Comparison of ENCODE assay signal across 8 cellular contexts in genomic region chr20:31547017-31547675, GRCh38. TPM values are rescaled to one million over a fixed set of nuclear protein-coding genes. Genes with fewer than 3 reads are reported as not detected.
DNase-seq lines count a peak whose midpoint lies in the region; ATAC-seq, FAIRE-seq and TF ChIP-seq lines count a peak whose summit lies in the region.

No MANE protein-coding gene starts in this region.

- peak overlapping the region; percentile 66 to 72 (median 68) for H3K4me3 ChIP-seq in HepG2 (replicated peaks in 1 of 3; ENCODE audit: insufficient read depth in 1 of 3, low read depth in 2 of 3, low read length in 3 of 3)

- intact Hi-C loops in HepG2 (cut with micrococcal nuclease; ENCODE audit: unreplicated experiment): loop anchor here (1.0 kb wide), 1 partner anchor 30 kb away; no protein-coding TSS in a partner anchor

- H3K9me3 Mint-ChIP-seq in activated CD4-positive, alpha-beta T cell treated with anti-CD3 and anti-CD28 coated beads, Interleukin-2, amount 10 ng/mL, durations not matched to agents 7 days and 5 days: no peaks in the 10 kb centered on the region

- no peak for TF ChIP-seq CTCF in 22Rv1 (IDR thresholded peaks at IDR 0.05)
- TF ChIP-seq CTCF in HepG2 (CRISPR knock-in tag; IDR thresholded peaks at IDR 0.05): peak; percentile 35

- peak overlapping the region; percentile 83 for H3K4me3 Mint-ChIP-seq in activated CD4-positive, alpha-beta T cell treated with anti-CD3 and anti-CD28 coated beads, Interleukin-2, amount 10 ng/mL, durations not matched to agents 7 days and 5 days

- TF ChIP-seq POLR2A in HepG2 (IDR thresholded peaks at IDR 0.05; ENCODE audit: insufficient read depth in 1 of 2, low read depth in 2 of 2, low read length in 2 of 2): peak; percentile 78 to 89

- no peaks in the 10 kb centered on the region for H3K27me3 Mint-ChIP-seq in activated CD4-positive, alpha-beta T cell treated with anti-CD3 and anti-CD28 coated beads, Interleukin-2, amount 10 ng/mL, durations not matched to agents 7 days and 5 days

- peak overlapping the region; percentile 88 for H3K27ac ChIP-seq in 22Rv1
- peak overlapping the region; percentile 92 for H3K27ac ChIP-seq in HepG2 (ENCODE audit: extremely low read length, insufficient read depth, low read length)

- peaks cover 63% of the 10 kb centered on the region for H3K36me3 Mint-ChIP-seq in activated CD4-positive, alpha-beta T cell treated with anti-CD3 and anti-CD28 coated beads, Interleukin-2, amount 10 ng/mL, durations not matched to agents 7 days and 5 days (ENCODE audit: low read depth)

- DNase-seq in NCI-H460 (ENCODE audit: extremely low read depth, low read depth) (peak; percentile 88), dermis blood vessel endothelial cell (peak; percentile 92), HepG2 (ENCODE audit: low spot score) (peak; percentile 88)
- peak; percentile 85 for DNase-seq in activated CD4-positive, alpha-beta T cell treated with anti-CD3 and anti-CD28 coated beads, Interleukin-2, amount 10 ng/mL, durations not matched to agents 7 days and 5 days
- DNase-seq in stimulated activated CD4-positive, alpha-beta T cell treated with anti-CD3 and anti-CD28 coated beads, Interleukin-2, amount 100 ng/mL, for 48 hours: peak; percentile 65 to 69

- H3K36me3 ChIP-seq in HepG2 (replicated peaks in 1 of 2; ENCODE audit: control insufficient read depth in 1 of 2, insufficient read depth in 2 of 2, low read length in 2 of 2): peaks cover 51 to 82% of the 10 kb centered on the region in 2 experiments

- H3K9me3 ChIP-seq in HepG2 (ENCODE audit: low read length): no peaks in the 10 kb centered on the region

- H3K79me2 ChIP-seq in HepG2 (ENCODE audit: insufficient read depth, low read length): peaks cover 19% of the 10 kb centered on the region

- H4K20me1 ChIP-seq in HepG2 (ENCODE audit: insufficient read depth, low read length): no peaks in the 10 kb centered on the region

- peak overlapping the region; percentile 34 for H2AFZ ChIP-seq in HepG2 (ENCODE audit: low read length)

- WGBS in HepG2 (ENCODE audit: low lambda C conversion rate): 70% methylated on average over 36 of the region's 36 CpGs

- peak overlapping the region; percentile 93 for H3K27ac Mint-ChIP-seq in activated CD4-positive, alpha-beta T cell treated with anti-CD3 and anti-CD28 coated beads, Interleukin-2, amount 10 ng/mL, durations not matched to agents 7 days and 5 days

- in situ Hi-C loops in HepG2 (cut with HindIII; ENCODE audit: extremely low pct_ligation_motif_present, low pct_unique_long_range_greater_than_20kb): no loop called here

- peak overlapping the region; percentile 69 for H3K4me2 ChIP-seq in HepG2 (ENCODE audit: low read depth, low read length)

- no TSS peak for BruUV-seq in HepG2 (replicated peaks; lab: Mats Ljungman, UMichigan)

- POLR2A ChIA-PET in activated CD4-positive, alpha-beta T cell treated with anti-CD3 and anti-CD28 coated beads, Interleukin-2, amount 10 ng/mL, durations not matched to agents 7 days and 5 days (lab: Charles Lee): no interaction called here
- POLR2A ChIA-PET in HepG2 (lab: Yijun Ruan, JAX): interaction anchor here (0.6 to 2.6 kb wide), 20 partner anchors 8 to 150 kb away, joined by 3 to 12 read pairs (median 5); partner anchors contain the start of gene ID1

- H3K4me1 Mint-ChIP-seq in activated CD4-positive, alpha-beta T cell treated with anti-CD3 and anti-CD28 coated beads, Interleukin-2, amount 10 ng/mL, durations not matched to agents 7 days and 5 days: peaks cover 32% of the 10 kb centered on the region

- TF ChIP-seq EP300 in HepG2 (IDR thresholded peaks at IDR 0.05; ENCODE audit: low read depth in 2 of 2, low read length in 2 of 2): no peak
- no peak for TF ChIP-seq EP300 in HepG2 (CRISPR knock-in tag; IDR thresholded peaks at IDR 0.05; ENCODE audit: borderline replicate concordance)

- H3K9ac ChIP-seq in HepG2 (ENCODE audit: insufficient read depth, low read depth, low read length): peak overlapping the region; percentile 89

- peak; percentile 77 for FAIRE-seq in HepG2 (lab: Jason Lieb, UNC)

- no peaks in the 10 kb centered on the region for H3K27me3 ChIP-seq in HepG2 (ENCODE audit: control insufficient read depth in 1 of 2, insufficient read depth in 2 of 2, low read length in 2 of 2)

- CTCF ChIA-PET in activated CD4-positive, alpha-beta T cell treated with anti-CD3 and anti-CD28 coated beads, Interleukin-2, amount 10 ng/mL, durations not matched to agents 7 days and 5 days (lab: Charles Lee): interaction anchor here (0.6 to 18.6 kb wide), 3 partner anchors 12 to 63 kb away, joined by 3 to 282 read pairs (median 3); no protein-coding TSS in a partner anchor
- CTCF ChIA-PET in HepG2 (lab: Yijun Ruan, JAX; ENCODE audit: low intra/inter-chr PET ratio, low total read pairs): no interaction called here

- ATAC-seq in GM18517 (IDR thresholded peaks at IDR 0.05; ENCODE audit: unreplicated experiment) (peak; percentile 60), HG03066 (IDR thresholded peaks at IDR 0.05; ENCODE audit: low read depth, unreplicated experiment) (peak; percentile 69), HepG2 (peak; percentile 79)

- peak; percentile 37; the same call in 1 of the 2 replicates for TF ChIP-seq RAD21 in HepG2 (CRISPR knock-in tag; IDR thresholded peaks at IDR 0.05)

- H3K4me1 ChIP-seq in HepG2 (ENCODE audit: insufficient read depth, low read length): peaks cover 26% of the 10 kb centered on the region

TF ChIP-seq in HepG2, 621 proteins besides CTCF, POLR2A, EP300 and RAD21 (continues in another document):
- TF ChIP-seq KDM5A (IDR thresholded peaks at IDR 0.05; ENCODE audit: borderline replicate concordance, low read length) (peak; percentile 88), JUND (CRISPR knock-in tag; IDR thresholded peaks at IDR 0.05) (peak; percentile 73; the same call in 1 of the 2 replicates), RXRA (CRISPR knock-in tag; IDR thresholded peaks at IDR 0.05) (peak; percentile 60)

RNA-seq across cellular contexts. Expression of gene HM13, which starts 32.9 kb away (rescaled TPM):
- total RNA-seq in NCI-H460 (2014; rRNA removed; shearing (Covaris generic)): 85.3 and 97.3 TPM in 2 replicates
- 111 and 116 TPM in 2 replicates for polyA plus RNA-seq in NCI-H460 (2014; cell fraction: nucleus; rRNA removed)
- 100 to 1,000 TPM; 137 to 146 TPM for total RNA-seq in activated CD4-positive, alpha-beta T cell treated with anti-CD3 and anti-CD28 coated beads, Interleukin-2, amount 10 ng/mL, durations not matched to agents 7 days and 5 days
- total RNA-seq in dermis blood vessel endothelial cell (44.9 and 74.1 TPM in 2 replicates), HepG2 (2016; rRNA removed; fragmentation: Illumina TruSeq; extraction: Trizol) (68.4 and 118 TPM in 2 replicates)
- total RNA-seq in HepG2 (2016; cell fraction: cytosol; rRNA removed; fragmentation: Illumina TruSeq; extraction: Trizol; ENCODE audit: low read depth): 46.8 and 55.9 TPM in 2 replicates
- total RNA-seq in HepG2 (2016; cell fraction: insoluble cytoplasmic fraction; rRNA removed; fragmentation: Illumina TruSeq; extraction: Trizol): 71.4 and 118 TPM in 2 replicates
- 73.9 and 80.7 TPM in 2 replicates for total RNA-seq in HepG2 (2016; cell fraction: membrane; rRNA removed; fragmentation: Illumina TruSeq; extraction: Trizol)
- 165 and 184 TPM in 2 replicates for total RNA-seq in HepG2 (2016; cell fraction: nucleus; rRNA removed; fragmentation: Illumina TruSeq; extraction: Trizol)
- 243 and 287 TPM in 2 replicates for polyA plus RNA-seq in HepG2 (2011; rRNA removed)
- polyA plus RNA-seq in HepG2 (2011; cell fraction: cytosol; rRNA removed): 198 and 200 TPM in 2 replicates
- 203 and 206 TPM in 2 replicates for polyA plus RNA-seq in HepG2 (2011; cell fraction: nucleus; rRNA removed)
- polyA plus RNA-seq in HepG2 (2012): 156 and 233 TPM in 2 replicates
- polyA plus RNA-seq in HepG2 (2016; cell fraction: cytosol; fragmentation: Illumina TruSeq; extraction: Trizol; ENCODE audit: low read depth): 90.6 and 110 TPM in 2 replicates
- 129 and 148 TPM in 2 replicates for polyA plus RNA-seq in HepG2 (2016; cell fraction: insoluble cytoplasmic fraction; fragmentation: Illumina TruSeq; extraction: Trizol; ENCODE audit: low read depth)
- polyA plus RNA-seq in HepG2 (2016; cell fraction: membrane; fragmentation: Illumina TruSeq; extraction: Trizol; ENCODE audit: low read depth): 108 and 120 TPM in 2 replicates
- polyA plus RNA-seq in HepG2 (2016; cell fraction: nucleus; fragmentation: Illumina TruSeq; extraction: Trizol; ENCODE audit: insufficient read depth, low read depth): 374 and 382 TPM in 2 replicates
- 365 and 413 TPM in 2 replicates for polyA minus RNA-seq in HepG2 (2011; rRNA and poly(A)+ RNA removed; ENCODE audit: low replicate concordance)
- polyA minus RNA-seq in HepG2 (2011; cell fraction: cytosol; rRNA and poly(A)+ RNA removed): 123 and 142 TPM in 2 replicates
- 195 and 210 TPM in 2 replicates for polyA minus RNA-seq in HepG2 (2011; cell fraction: nucleus; rRNA and poly(A)+ RNA removed)

RNA-seq across cellular contexts. Expression of gene ID1, which starts 57.9 kb away (rescaled TPM):
- 125 and 149 TPM in 2 replicates for total RNA-seq in NCI-H460 (2014; rRNA removed; shearing (Covaris generic))
- polyA plus RNA-seq in NCI-H460 (2014; cell fraction: nucleus; rRNA removed): 611 and 614 TPM in 2 replicates
- 1 to 10 TPM in 1 of 2 experiments, under 1 TPM in 1; 0.85 to 1.4 TPM for total RNA-seq in activated CD4-positive, alpha-beta T cell treated with anti-CD3 and anti-CD28 coated beads, Interleukin-2, amount 10 ng/mL, durations not matched to agents 7 days and 5 days
- total RNA-seq in dermis blood vessel endothelial cell: 768 and 1,287 TPM in 2 replicates
- 315 and 419 TPM in 2 replicates for total RNA-seq in HepG2 (2016; rRNA removed; fragmentation: Illumina TruSeq; extraction: Trizol)
- total RNA-seq in HepG2 (2016; cell fraction: cytosol; rRNA removed; fragmentation: Illumina TruSeq; extraction: Trizol; ENCODE audit: low read depth): 421 and 422 TPM in 2 replicates
- 297 and 421 TPM in 2 replicates for total RNA-seq in HepG2 (2016; cell fraction: insoluble cytoplasmic fraction; rRNA removed; fragmentation: Illumina TruSeq; extraction: Trizol)
- total RNA-seq in HepG2 (2016; cell fraction: membrane; rRNA removed; fragmentation: Illumina TruSeq; extraction: Trizol): 329 and 339 TPM in 2 replicates
- total RNA-seq in HepG2 (2016; cell fraction: nucleus; rRNA removed; fragmentation: Illumina TruSeq; extraction: Trizol): 273 and 295 TPM in 2 replicates
- 258 and 320 TPM in 2 replicates for polyA plus RNA-seq in HepG2 (2011; rRNA removed)
- polyA plus RNA-seq in HepG2 (2011; cell fraction: cytosol; rRNA removed): 494 and 1,223 TPM in 2 replicates
- 541 and 1,398 TPM in 2 replicates for polyA plus RNA-seq in HepG2 (2011; cell fraction: nucleus; rRNA removed)
- 119 and 147 TPM in 2 replicates for polyA plus RNA-seq in HepG2 (2012)
- polyA plus RNA-seq in HepG2 (2016; cell fraction: cytosol; fragmentation: Illumina TruSeq; extraction: Trizol; ENCODE audit: low read depth): 99.0 and 102 TPM in 2 replicates
- 273 and 282 TPM in 2 replicates for polyA plus RNA-seq in HepG2 (2016; cell fraction: insoluble cytoplasmic fraction; fragmentation: Illumina TruSeq; extraction: Trizol; ENCODE audit: low read depth)
- 104 TPM in 2 replicates for polyA plus RNA-seq in HepG2 (2016; cell fraction: membrane; fragmentation: Illumina TruSeq; extraction: Trizol; ENCODE audit: low read depth)
- 496 and 499 TPM in 2 replicates for polyA plus RNA-seq in HepG2 (2016; cell fraction: nucleus; fragmentation: Illumina TruSeq; extraction: Trizol; ENCODE audit: insufficient read depth, low read depth)
- polyA minus RNA-seq in HepG2 (2011; rRNA and poly(A)+ RNA removed; ENCODE audit: low replicate concordance): 259 and 709 TPM in 2 replicates
- polyA minus RNA-seq in HepG2 (2011; cell fraction: cytosol; rRNA and poly(A)+ RNA removed): 242 and 434 TPM in 2 replicates
- 194 and 456 TPM in 2 replicates for polyA minus RNA-seq in HepG2 (2011; cell fraction: nucleus; rRNA and poly(A)+ RNA removed)

Comparison
In these comparisons a context has a peak if more than half of its experiments do, and no peak if none do; other contexts are left out.
1. Peak in every context shown above with its lines: DNase-seq, ATAC-seq, H3K4me3 ChIP-seq and H3K27ac ChIP-seq.
2. RNA of gene ID1, which starts 57.9 kb away (total RNA-seq): 768 to 1,287 TPM in dermis blood vessel endothelial cell, 273 to 422 TPM in HepG2 and 125 to 149 TPM in NCI-H460; 0.85 to 1.4 TPM in activated CD4-positive, alpha-beta T cell treated with anti-CD3 and anti-CD28 coated beads, Interleukin-2, amount 10 ng/mL, durations not matched to agents 7 days and 5 days; every median in the first group is over 10 times any median in the second.